8 cellular contexts compared by ENCODE assay signal in the genomic region with DNA sequence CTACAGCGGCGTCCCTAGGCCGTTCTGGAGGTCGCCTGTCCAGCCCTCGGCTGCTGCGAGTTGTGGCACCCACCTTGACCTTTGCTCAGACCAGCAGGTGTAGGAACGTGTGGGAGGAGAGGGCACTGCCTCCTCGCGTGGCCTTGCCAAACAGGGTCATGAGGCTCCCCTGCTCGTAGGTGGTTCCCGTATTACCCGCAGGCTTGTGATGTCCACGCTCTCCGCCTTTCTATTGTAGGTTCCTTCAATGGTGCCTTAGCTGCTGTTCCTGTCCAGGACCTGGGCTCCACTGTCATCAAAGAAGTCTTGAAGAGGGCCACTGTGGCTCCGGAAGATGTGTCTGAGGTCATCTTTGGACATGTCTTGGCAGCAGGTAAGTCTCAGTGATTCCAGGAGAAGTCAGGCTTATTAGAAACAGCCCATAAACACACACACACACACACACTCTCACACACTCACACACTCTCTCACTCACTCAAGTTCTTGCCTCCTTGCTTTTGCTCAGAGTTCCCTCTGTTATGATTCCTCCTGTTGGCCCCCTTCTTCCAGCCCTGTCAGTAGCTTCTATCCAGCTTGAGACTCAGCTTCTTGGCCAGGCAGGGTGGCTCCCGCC. TPM values are rescaled to one million over a fixed set of nuclear protein-coding genes. Genes with fewer than 3 reads are reported as not detected.
DNase-seq lines count a peak whose midpoint lies in the region; ATAC-seq and TF ChIP-seq lines count a peak whose summit lies in the region.

No MANE protein-coding gene starts in this region.

- TF ChIP-seq CTCF in fibroblast of pulmonary artery (IDR thresholded peaks at IDR 0.05; ENCODE audit: low read length, missing control alignments) = no peak
- no peak for TF ChIP-seq CTCF in neutrophil (IDR thresholded peaks at IDR 0.05)

- H3K4me3 ChIP-seq in fibroblast of pulmonary artery (replicated peaks; ENCODE audit: low read depth, low read length) (peak overlapping the region; percentile 77), neutrophil (ENCODE audit: low read depth in 1 of 2, low read length in 1 of 2) (peak overlapping the region; percentile 96 to 99)

- no peaks in the 10 kb centered on the region for H3K27me3 Mint-ChIP-seq in activated CD4-positive, alpha-beta T cell treated with anti-CD3 and anti-CD28 coated beads, Interleukin-2, amount 10 ng/mL, durations not matched to agents 24 days and 14 days

- no peaks in the 10 kb centered on the region for H3K27me3 ChIP-seq in neutrophil

- H3K9me3 ChIP-seq in neutrophil = no peaks in the 10 kb centered on the region

- H3K36me3 ChIP-seq in neutrophil = peaks cover 23% of the 10 kb centered on the region

- peak overlapping the region; percentile 93 for H3K27ac ChIP-seq in neutrophil

- H3K4me3 Mint-ChIP-seq in activated CD4-positive, alpha-beta T cell treated with anti-CD3 and anti-CD28 coated beads, Interleukin-2, amount 10 ng/mL, durations not matched to agents 24 days and 14 days = peak overlapping the region; percentile 94

- ATAC-seq in HG03280 (IDR thresholded peaks at IDR 0.05; ENCODE audit: unreplicated experiment) = peak; percentile 5

- H3K36me3 Mint-ChIP-seq in activated CD4-positive, alpha-beta T cell treated with anti-CD3 and anti-CD28 coated beads, Interleukin-2, amount 10 ng/mL, durations not matched to agents 24 days and 14 days (ENCODE audit: low read depth) = peaks cover 56% of the 10 kb centered on the region

- H3K4me1 Mint-ChIP-seq in activated CD4-positive, alpha-beta T cell treated with anti-CD3 and anti-CD28 coated beads, Interleukin-2, amount 10 ng/mL, durations not matched to agents 24 days and 14 days = peaks cover 43% of the 10 kb centered on the region

- intact Hi-C loops in activated CD4-positive, alpha-beta T cell treated with anti-CD3 and anti-CD28 coated beads, Interleukin-2, amount 10 ng/mL, durations not matched to agents 24 days and 14 days (cut with micrococcal nuclease) = loop anchor here (1.0 kb wide), 3 partner anchors 27 to 71 kb away; a partner anchor contains a TSS

- H3K27ac Mint-ChIP-seq in activated CD4-positive, alpha-beta T cell treated with anti-CD3 and anti-CD28 coated beads, Interleukin-2, amount 10 ng/mL, durations not matched to agents 24 days and 14 days = peak overlapping the region; percentile 98

- peaks cover 19 to 21% of the 10 kb centered on the region in 2 experiments for H3K4me1 ChIP-seq in neutrophil (ENCODE audit: control insufficient read depth in 1 of 2, insufficient read depth in 1 of 2, low read depth in 1 of 2, low read length in 1 of 2)

- peak; percentile 25 to 40 for DNase-seq in NOMO-1 (lab: John Stamatoyannopoulos, UW; ENCODE audit: unreplicated experiment in 2 of 2)
- no peak for DNase-seq in NOMO-1 treated with dmso at 0.1 percent for 144 hours (lab: John Stamatoyannopoulos, UW; ENCODE audit: unreplicated experiment)
- DNase-seq in activated CD4-positive, alpha-beta T cell treated with anti-CD3 and anti-CD28 coated beads, Interleukin-2, amount 10 ng/mL, durations not matched to agents 24 days and 14 days = peak; percentile 79
- no peak for DNase-seq in fibroblast of pulmonary artery (ENCODE audit: low read depth)
- DNase-seq in SKM-1 treated with dmso at 0.1 percent for 144 hours (lab: John Stamatoyannopoulos, UW; ENCODE audit: unreplicated experiment) = no peak
- DNase-seq in COR-L47 (lab: John Stamatoyannopoulos, UW) = no peak

- H3K9me3 Mint-ChIP-seq in activated CD4-positive, alpha-beta T cell treated with anti-CD3 and anti-CD28 coated beads, Interleukin-2, amount 10 ng/mL, durations not matched to agents 24 days and 14 days = no peaks in the 10 kb centered on the region

RNA-seq across cellular contexts. Expression of a gene that starts 0.9 kb away (rescaled TPM):
- total RNA-seq in activated CD4-positive, alpha-beta T cell treated with anti-CD3 and anti-CD28 coated beads, Interleukin-2, amount 10 ng/mL, durations not matched to agents 24 days and 14 days = 85.3 and 88.2 TPM in 2 replicates

RNA-seq across cellular contexts. Expression of a gene that starts 26.6 kb away (rescaled TPM):
- 528 and 531 TPM in 2 replicates for total RNA-seq in activated CD4-positive, alpha-beta T cell treated with anti-CD3 and anti-CD28 coated beads, Interleukin-2, amount 10 ng/mL, durations not matched to agents 24 days and 14 days

RNA-seq across cellular contexts. Expression of a gene that starts 27.5 kb away (rescaled TPM):
- 106 and 112 TPM in 2 replicates for total RNA-seq in activated CD4-positive, alpha-beta T cell treated with anti-CD3 and anti-CD28 coated beads, Interleukin-2, amount 10 ng/mL, durations not matched to agents 24 days and 14 days

RNA-seq across cellular contexts. Expression of a gene that starts 35.5 kb away (rescaled TPM):
- total RNA-seq in activated CD4-positive, alpha-beta T cell treated with anti-CD3 and anti-CD28 coated beads, Interleukin-2, amount 10 ng/mL, durations not matched to agents 24 days and 14 days = 107 and 109 TPM in 2 replicates

RNA-seq across cellular contexts. Expression of a gene that starts 37.3 kb away (rescaled TPM):
- total RNA-seq in activated CD4-positive, alpha-beta T cell treated with anti-CD3 and anti-CD28 coated beads, Interleukin-2, amount 10 ng/mL, durations not matched to agents 24 days and 14 days = 0.40 and 0.97 TPM in 2 replicates

Comparison
In these comparisons a context has a peak if more than half of its experiments do, and no peak if none do; other contexts are left out.
1. DNase-seq: peak in NOMO-1 (2 of 2) and activated CD4-positive, alpha-beta T cell treated with anti-CD3 and anti-CD28 coated beads, Interleukin-2, amount 10 ng/mL, durations not matched to agents 24 days and 14 days (single experiment); none in NOMO-1 treated with dmso at 0.1 percent for 144 hours (single experiment), fibroblast of pulmonary artery (single experiment), SKM-1 treated with dmso at 0.1 percent for 144 hours (single experiment) and COR-L47 (single experiment).